Comparison of ENCODE assay signal across 17 cellular contexts in genomic region chr5:176768174-176768970, GRCh38. TPM values are rescaled to one million over a fixed set of nuclear protein-coding genes. Genes with fewer than 3 reads are reported as not detected.
"Had no signal": no experiment of that assay in that cellular context is flagged by ENCODE, and none has a peak within 500 bp of the region (broad histone marks: within the 10 kb centered on the region; RNA-seq: fewer than 3 reads in every experiment).

No MANE protein-coding gene starts in this region.

- H3K36me3 ChIP-seq: cardiac muscle cell, right lobe of liver had no signal

- H3K4me3 Mint-ChIP-seq: activated naive CD4-positive, alpha-beta T cell treated with anti-CD3 and anti-CD28 coated beads, Interleukin-2, amount 10 ng/mL, durations not matched to agents 7 days and 5 days; naive thymus-derived CD8-positive, alpha-beta T cell had no signal

- H3K9me3 Mint-ChIP-seq: activated naive CD4-positive, alpha-beta T cell treated with anti-CD3 and anti-CD28 coated beads, Interleukin-2, amount 10 ng/mL, durations not matched to agents 7 days and 5 days had no signal

- DNase-seq: activated CD4-positive, alpha-beta T cell treated with anti-CD3 and anti-CD28 coated beads, Interleukin-2, amount 50 U/mL, for 4 hours; activated naive CD4-positive, alpha-beta T cell treated with anti-CD3 and anti-CD28 coated beads, Interleukin-2, amount 10 ng/mL, durations not matched to agents 7 days and 5 days; cortex of kidney; effector memory CD4-positive, alpha-beta T cell; left cardiac atrium; mammary epithelial cell; mucosa of descending colon; nucleus accumbens; stimulated activated CD4-positive, alpha-beta T cell treated with anti-CD3 and anti-CD28 coated beads, Interleukin-12 subunit alpha, Interleukin-12 subunit beta, amount 100 ng/mL, for 4 hours; stimulated activated naive CD8-positive, alpha-beta T cell treated with anti-CD3 and anti-CD28 coated beads, Interleukin-15, Interleukin-2, amounts not matched to agents 100 U/mL and 50 U/mL, for 24 hours had no signal

- H3K36me3 Mint-ChIP-seq: activated naive CD4-positive, alpha-beta T cell treated with anti-CD3 and anti-CD28 coated beads, Interleukin-2, amount 10 ng/mL, durations not matched to agents 7 days and 5 days had no signal

- H3K4me3 ChIP-seq: cardiac muscle cell, hepatocyte, mucosa of descending colon, right lobe of liver had no signal

- H3K4me1 Mint-ChIP-seq: activated naive CD4-positive, alpha-beta T cell treated with anti-CD3 and anti-CD28 coated beads, Interleukin-2, amount 10 ng/mL, durations not matched to agents 7 days and 5 days; naive thymus-derived CD8-positive, alpha-beta T cell had no signal

- H3K27ac Mint-ChIP-seq: activated naive CD4-positive, alpha-beta T cell treated with anti-CD3 and anti-CD28 coated beads, Interleukin-2, amount 10 ng/mL, durations not matched to agents 7 days and 5 days; progenitor cell of endocrine pancreas had no signal

- H3K4me1 ChIP-seq: right lobe of liver had no signal

- ATAC-seq: left cardiac atrium; mucosa of descending colon; naive thymus-derived CD8-positive, alpha-beta T cell; right lobe of liver; stimulated activated naive CD8-positive, alpha-beta T cell treated with anti-CD3 and anti-CD28 coated beads, Interleukin-15, Interleukin-2, amounts not matched to agents 100 U/mL and 50 U/mL, for 24 hours had no signal

- H3K27ac ChIP-seq: cardiac muscle cell, epithelial cell of prostate, hepatocyte, right lobe of liver had no signal

- H3K27me3 ChIP-seq: cardiac muscle cell, right lobe of liver had no signal

RNA-seq across cellular contexts. Expression of gene UNC5A, which starts 42.0 kb away (rescaled TPM):
- total RNA-seq: naive thymus-derived CD8-positive, alpha-beta T cell; right lobe of liver; T-helper 2 cell treated with Interferon-gamma antibody and Interleukin-4, amounts not matched to agents 100 ng/mL and 5 ng/mL, for 36 hours had no signal
- polyA plus RNA-seq: naive thymus-derived CD8-positive, alpha-beta T cell had no signal
